9 cellular contexts compared by ENCODE assay signal in genomic region chr11:124900464-124900863, GRCh38. TPM values are rescaled to one million over a fixed set of nuclear protein-coding genes. Genes with fewer than 3 reads are reported as not detected.
DNase-seq lines count a peak whose midpoint lies in the region; ATAC-seq and TF ChIP-seq lines count a peak whose summit lies in the region.
"Had no signal": no experiment of that assay in that cellular context is flagged by ENCODE, and none has a peak within 500 bp of the region (broad histone marks: within the 10 kb centered on the region; RNA-seq: fewer than 3 reads in every experiment).

No MANE protein-coding gene starts in this region.

- H3K4me2 ChIP-seq in osteoblast (ENCODE audit: insufficient read depth, low read length), result peak overlapping the region; percentile 66

- TF ChIP-seq EP300 in esophagus muscularis mucosa (IDR thresholded peaks at IDR 0.05), result no peak

- H3K4me1 ChIP-seq in esophagus muscularis mucosa, result peaks cover 28 to 40% (median 34%) of the 10 kb centered on the region in 4 donors
- H3K4me1 ChIP-seq in osteoblast (ENCODE audit: insufficient read depth, low read length), result peaks cover 45% of the 10 kb centered on the region
- no peaks in the 10 kb centered on the region for H3K4me1 ChIP-seq in HAP-1
- H3K4me1 ChIP-seq: Caco-2 had no signal

- 76% methylated on average over 5 of the region's 5 CpGs for WGBS in esophagus muscularis mucosa

- DNase-seq in AG09319 (ENCODE audit: extremely low read depth, low read depth) (peak; percentile 52), esophagus muscularis mucosa (ENCODE audit: extremely low spot score) (no peak), osteoblast (ENCODE audit: insufficient read length, low spot score, missing footprints) (peak; percentile 96), NCI-H1694 (lab: John Stamatoyannopoulos, UW) (no peak), DMS 273 (lab: John Stamatoyannopoulos, UW; ENCODE audit: unreplicated experiment) (no peak), HAP-1 (ENCODE audit: low spot score in 2 of 2) (no peak)

- no peaks in the 10 kb centered on the region for H4K20me1 ChIP-seq in osteoblast (ENCODE audit: insufficient read depth, low read length)

- in situ Hi-C loops in HAP-1 (cut with MboI; ENCODE audit: low sequenced_read_pairs), result no loop called here

- no peaks in the 10 kb centered on the region for H3K36me3 ChIP-seq in esophagus muscularis mucosa
- no peaks in the 10 kb centered on the region for H3K36me3 ChIP-seq in osteoblast (ENCODE audit: insufficient read depth, low read length)
- no peaks in the 10 kb centered on the region for H3K36me3 ChIP-seq in HAP-1 (replicated peaks)

- intact Hi-C loops in esophagus muscularis mucosa (cut with DNase I), result no loop called here

- ATAC-seq in GM19351 (IDR thresholded peaks at IDR 0.05; ENCODE audit: unreplicated experiment), result no peak

- TF ChIP-seq POLR2A in esophagus muscularis mucosa (IDR thresholded peaks at IDR 0.05; ENCODE audit: low read depth), result no peak

- H3K79me2 ChIP-seq in osteoblast (ENCODE audit: insufficient read depth, low read length), result no peaks in the 10 kb centered on the region

- H3K27ac ChIP-seq in esophagus muscularis mucosa (replicated peaks in 1 of 4), result peak overlapping the region; percentile 33 to 76 (median 68)
- peak overlapping the region; percentile 83 for H3K27ac ChIP-seq in osteoblast (ENCODE audit: low read depth, low read length)

- H3K9me3 ChIP-seq in esophagus muscularis mucosa, result no peaks in the 10 kb centered on the region
- no peaks in the 10 kb centered on the region for H3K9me3 ChIP-seq in osteoblast (ENCODE audit: low read depth, low read length)
- H3K9me3 ChIP-seq in HAP-1, result no peaks in the 10 kb centered on the region
- H3K9me3 ChIP-seq: Caco-2 had no signal

- H3K4me3 ChIP-seq in esophagus muscularis mucosa, result no peak overlapping the region
- no peak overlapping the region for H3K4me3 ChIP-seq in osteoblast (ENCODE audit: insufficient read depth, low read length)
- H3K4me3 ChIP-seq in HAP-1, result no peak overlapping the region

- TF ChIP-seq CTCF in AG09319 (IDR thresholded peaks at IDR 0.05; ENCODE audit: low read depth, low read length), result no peak
- no peak for TF ChIP-seq CTCF in esophagus muscularis mucosa (IDR thresholded peaks at IDR 0.05)
- TF ChIP-seq CTCF in osteoblast (IDR thresholded peaks at IDR 0.05; ENCODE audit: extremely low read depth, low read depth, low read length), result no peak

- H2AFZ ChIP-seq in osteoblast (ENCODE audit: low read length), result peak overlapping the region; percentile 87

- H3K27me3 ChIP-seq in esophagus muscularis mucosa, result peaks cover 0 to 22% (median 0%) of the 10 kb centered on the region in 4 donors
- H3K27me3 ChIP-seq in osteoblast (ENCODE audit: insufficient read depth, low read length), result no peaks in the 10 kb centered on the region
- peaks cover 39% of the 10 kb centered on the region for H3K27me3 ChIP-seq in HAP-1 (ENCODE audit: low read depth)

TF ChIP-seq in PFSK-1, 5 proteins besides CTCF, POLR2A, EP300 and RAD21:
- peak; percentile 43; the same call in 1 of the 2 replicates for TF ChIP-seq TAF1 (IDR thresholded peaks at IDR 0.05; ENCODE audit: borderline replicate concordance, insufficient read depth, low read length)
- TF ChIP-seq REST (IDR thresholded peaks at IDR 0.05; ENCODE audit: insufficient read depth in 1 of 2, low read depth in 2 of 2, low read length in 2 of 2), result 0 out of 4 replicates have a peak, but pooled peaks of 1 of the 2 experiments have one; percentile 61
- no peak for TF ChIP-seq POLR2AphosphoS5 (IDR thresholded peaks at IDR 0.05; ENCODE audit: low read depth, low read length)
- peak; percentile 27 for TF ChIP-seq FOXP2 (optimal IDR thresholded peaks at IDR 0.05; ENCODE audit: borderline replicate concordance, extremely low read depth, extremely low read length, insufficient read depth)
- no peak for TF ChIP-seq SIN3A (IDR thresholded peaks at IDR 0.05; ENCODE audit: borderline replicate concordance, insufficient read depth, low read length)

RNA-seq across cellular contexts. Expression of gene ROBO4, which starts 2.8 kb away (rescaled TPM):
- polyA plus RNA-seq in PFSK-1 (2012; ENCODE audit: insufficient read length, low read depth), result 3.7 TPM
- total RNA-seq in esophagus muscularis mucosa, result 10 to 100 TPM; 16.2 to 49.8 (median 36.7) TPM
- total RNA-seq in osteoblast, result 0.36 and 0.59 TPM in 2 replicates
- total RNA-seq: Caco-2 had no signal

RNA-seq across cellular contexts. Expression of gene HEPN1, which starts 18.6 kb away (rescaled TPM):
- not detected for polyA plus RNA-seq in PFSK-1 (2012; ENCODE audit: insufficient read length, low read depth)
- total RNA-seq in esophagus muscularis mucosa, result not detected
- under 0.01 TPM in 1 of 2 replicates, not detected in the other for total RNA-seq in osteoblast
- total RNA-seq: Caco-2 had no signal

RNA-seq across cellular contexts. Expression of gene ROBO3, which starts 35.2 kb away (rescaled TPM):
- polyA plus RNA-seq in PFSK-1 (2012; ENCODE audit: insufficient read length, low read depth), result 35.1 TPM
- total RNA-seq in esophagus muscularis mucosa (10 to 100 TPM in 1 of 4 donors, 1 to 10 TPM in 3; 5.0 to 10.8 (median 8.5) TPM), osteoblast (12.7 and 18.1 TPM in 2 replicates)

RNA-seq across cellular contexts. Expression of gene HEPACAM, which starts 35.4 kb away (rescaled TPM):
- polyA plus RNA-seq in PFSK-1 (2012; ENCODE audit: insufficient read length, low read depth), result not detected
- total RNA-seq in esophagus muscularis mucosa (1 to 10 TPM in 3 of 4 donors, under 1 TPM in 1; 0.42 to 2.1 (median 1.1) TPM), osteoblast (under 0.01 TPM in 1 of 2 replicates, not detected in the other)

RNA-seq across cellular contexts. Expression of gene CCDC15, which starts 53.5 kb away (rescaled TPM):
- polyA plus RNA-seq in PFSK-1 (2012; ENCODE audit: insufficient read length, low read depth), result 0.38 TPM
- total RNA-seq in esophagus muscularis mucosa (1 to 10 TPM in 1 of 4 donors, under 1 TPM in 3; 0.42 to 1.6 (median 0.60) TPM), osteoblast (2.1 and 2.2 TPM in 2 replicates)

Comparison
In these comparisons a context has a peak if more than half of its experiments do, and no peak if none do; other contexts are left out.
1. DNase-seq: peak in AG09319 (single experiment) and osteoblast (single experiment); none in esophagus muscularis mucosa (single experiment), NCI-H1694 (single experiment), DMS 273 (single experiment) and HAP-1 (0 of 2).
2. RNA of gene ROBO4, which starts 2.8 kb away (total RNA-seq): 16.2 to 49.8 TPM in esophagus muscularis mucosa; 0.36 to 0.59 TPM in osteoblast; every median in the first group is over 10 times any median in the second.